In genomic region chr1:180609643-180610555, GRCh38 we compare ENCODE assay signal across 11 cellular contexts. TPM values are rescaled to one million over a fixed set of nuclear protein-coding genes. Genes with fewer than 3 reads are reported as not detected.
A peak's percentile ranks its signal among the peaks of the same experiment; 100 is the strongest.
DNase-seq lines count a peak whose midpoint lies in the region; ATAC-seq and TF ChIP-seq lines count a peak whose summit lies in the region.
"Had no signal": no experiment of that assay in that cellular context is flagged by ENCODE, and none has a peak within 500 bp of the region (broad histone marks: within the 10 kb centered on the region; RNA-seq: fewer than 3 reads in every experiment).

No MANE protein-coding gene starts in this region.

- POLR2A ChIA-PET in T-cell (lab: Charles Lee): no interaction called here
- POLR2A ChIA-PET in activated CD8-positive, alpha-beta T cell treated with anti-CD3 and anti-CD28 coated beads for 36 hours (lab: Charles Lee): no interaction called here

- CTCF ChIA-PET in T-cell (lab: Charles Lee): interaction anchor here in 1 of 2 donors (0.6 kb wide), 2 partner anchors 91 to 520 kb away, joined by 3 to 4 read pairs; no protein-coding TSS in a partner anchor
- CTCF ChIA-PET in activated CD8-positive, alpha-beta T cell treated with anti-CD3 and anti-CD28 coated beads for 36 hours (lab: Charles Lee): interaction anchor here (1.2 to 1.4 kb wide), 2 partner anchors 10 to 37 kb away, joined by 3 to 5 read pairs; no protein-coding TSS in a partner anchor

- no peaks in the 10 kb centered on the region for H3K27me3 Mint-ChIP-seq in T-cell
- no peaks in the 10 kb centered on the region for H3K27me3 Mint-ChIP-seq in activated CD8-positive, alpha-beta T cell treated with anti-CD3 and anti-CD28 coated beads for 36 hours

- H3K9me2 ChIP-seq in neural cell (ENCODE audit: insufficient read depth, low read length): no peaks in the 10 kb centered on the region

- no peaks in the 10 kb centered on the region for H3F3A ChIP-seq in neural cell (ENCODE audit: insufficient read depth, low read length, poor library complexity, severe bottlenecking)

- no peak for TF ChIP-seq EP300 in neural cell (conservative IDR thresholded peaks at IDR 0.05; ENCODE audit: poor library complexity, severe bottlenecking)

- DNase-seq in DMS 273 treated with DMSO at 0.1 percent for 48 hours (lab: John Stamatoyannopoulos, UW) (peak; percentile 28), NOMO-1 (lab: John Stamatoyannopoulos, UW; ENCODE audit: unreplicated experiment in 2 of 2) (peak; percentile 64 to 69), mucosa of gallbladder (ENCODE audit: low spot score) (no peak), T-cell (no peak)
- DNase-seq in activated CD8-positive, alpha-beta T cell treated with anti-CD3 and anti-CD28 coated beads for 36 hours: no peak
- DNase-seq: DMS79 treated with DMSO at 0.1 percent for 48 hours, NCI-H1436 treated with DMSO at 0.1 percent for 48 hours had no signal

- H3K27me3 ChIP-seq in neural cell (ENCODE audit: insufficient read depth, low read depth, low read length): no peaks in the 10 kb centered on the region
- H3K27me3 ChIP-seq: breast epithelium had no signal

- no peaks in the 10 kb centered on the region for H3K79me2 ChIP-seq in neural cell (replicated peaks; ENCODE audit: insufficient read depth, low read length)

- no peak for TF ChIP-seq RAD21 in neural cell (conservative IDR thresholded peaks at IDR 0.05)

- no peaks in the 10 kb centered on the region for H3K36me3 Mint-ChIP-seq in T-cell
- H3K36me3 Mint-ChIP-seq in activated CD8-positive, alpha-beta T cell treated with anti-CD3 and anti-CD28 coated beads for 36 hours (ENCODE audit: low read depth): no peaks in the 10 kb centered on the region

- no peak overlapping the region for H3K9ac ChIP-seq in neural cell (ENCODE audit: low read length)

- TF ChIP-seq CTCF in neural cell (IDR thresholded peaks at IDR 0.05; ENCODE audit: poor library complexity, severe bottlenecking): no peak
- TF ChIP-seq CTCF in activated CD8-positive, alpha-beta T cell treated with anti-CD3 and anti-CD28 coated beads for 36 hours (IDR thresholded peaks at IDR 0.05): no peak

- H3K4me1 Mint-ChIP-seq in T-cell: peaks cover 6 to 11% (median 7%) of the 10 kb centered on the region in 3 donors
- peaks cover 5% of the 10 kb centered on the region for H3K4me1 Mint-ChIP-seq in activated CD8-positive, alpha-beta T cell treated with anti-CD3 and anti-CD28 coated beads for 36 hours (ENCODE audit: low read depth)

- no peak overlapping the region for H3K4me2 ChIP-seq in neural cell (ENCODE audit: low read length)

- H2AFZ ChIP-seq in neural cell (ENCODE audit: low read depth, low read length): no peak overlapping the region

- no peak overlapping the region for H3K4me3 ChIP-seq in neural cell (ENCODE audit: low read length)
- H3K4me3 ChIP-seq: breast epithelium had no signal

- H3K27ac Mint-ChIP-seq in T-cell: no peak overlapping the region
- no peak overlapping the region for H3K27ac Mint-ChIP-seq in activated CD8-positive, alpha-beta T cell treated with anti-CD3 and anti-CD28 coated beads for 36 hours

- H4K20me1 ChIP-seq in neural cell (ENCODE audit: insufficient read depth): no peaks in the 10 kb centered on the region

- peak overlapping the region; percentile 79 for H3K27ac ChIP-seq in neural cell (ENCODE audit: low read length)
- H3K27ac ChIP-seq: breast epithelium had no signal

- intact Hi-C loops in activated CD8-positive, alpha-beta T cell treated with anti-CD3 and anti-CD28 coated beads for 36 hours (cut with micrococcal nuclease): no loop called here

- H3K36me3 ChIP-seq in neural cell (ENCODE audit: insufficient read depth, low read length): no peaks in the 10 kb centered on the region
- H3K36me3 ChIP-seq: breast epithelium had no signal

- no peaks in the 10 kb centered on the region for H3K9me3 ChIP-seq in neural cell (ENCODE audit: low read length)
- H3K9me3 ChIP-seq: breast epithelium had no signal

- no peaks in the 10 kb centered on the region for H3K9me3 Mint-ChIP-seq in T-cell
- H3K9me3 Mint-ChIP-seq in activated CD8-positive, alpha-beta T cell treated with anti-CD3 and anti-CD28 coated beads for 36 hours: no peaks in the 10 kb centered on the region

- no peak overlapping the region for H3K4me3 Mint-ChIP-seq in T-cell
- no peak overlapping the region for H3K4me3 Mint-ChIP-seq in activated CD8-positive, alpha-beta T cell treated with anti-CD3 and anti-CD28 coated beads for 36 hours

- ATAC-seq in esophagus mucosa (peak; percentile 80), GM21786 (IDR thresholded peaks at IDR 0.05; ENCODE audit: unreplicated experiment) (no peak), T-cell (replicated peaks in 1 of 4) (no peak)
- no peak for ATAC-seq in activated CD8-positive, alpha-beta T cell treated with anti-CD3 and anti-CD28 coated beads for 36 hours

TF ChIP-seq in neural cell, 6 proteins besides CTCF, POLR2A, EP300 and RAD21:
- TF ChIP-seq POLR2AphosphoS5 (IDR thresholded peaks at IDR 0.05): no peak
TF ChIP-seq in neural cell: peak in this region for 0.

RNA-seq across cellular contexts. Expression of gene XPR1, which starts 21.9 kb away (rescaled TPM):
- total RNA-seq in esophagus mucosa: 15.9 TPM
- 174 and 185 TPM in 2 replicates for polyA plus RNA-seq in neural cell
- 547 and 627 TPM in 2 replicates for polyA minus RNA-seq in neural cell
- 32.6 TPM for total RNA-seq in mucosa of gallbladder
- total RNA-seq in T-cell: 10 to 100 TPM; 13.0 to 16.2 (median 14.7) TPM
- 10 to 100 TPM; 12.8 to 14.4 TPM for total RNA-seq in activated CD8-positive, alpha-beta T cell treated with anti-CD3 and anti-CD28 coated beads for 36 hours

RNA-seq across cellular contexts. Expression of gene OVAAL, which starts 51.1 kb away (rescaled TPM):
- total RNA-seq in esophagus mucosa (not detected), mucosa of gallbladder (not detected), T-cell (not detected)
- polyA plus RNA-seq in neural cell: not detected in 2 replicates
- not detected in 2 replicates for polyA minus RNA-seq in neural cell
- total RNA-seq in activated CD8-positive, alpha-beta T cell treated with anti-CD3 and anti-CD28 coated beads for 36 hours: not detected
- total RNA-seq: breast epithelium had no signal

Comparison
In these comparisons a context has a peak if more than half of its experiments do, and no peak if none do; other contexts are left out.
1. DNase-seq: peak in DMS 273 treated with DMSO at 0.1 percent for 48 hours (single experiment) and NOMO-1 (2 of 2); none in mucosa of gallbladder (single experiment), T-cell (0 of 34) and activated CD8-positive, alpha-beta T cell treated with anti-CD3 and anti-CD28 coated beads for 36 hours (single experiment).